ENCODE assay signal across 35 cellular contexts in genomic region chr10:13905281-13905680, GRCh38.
"Had no signal": no experiment of that assay in that cellular context is flagged by ENCODE, and none has a peak within 500 bp of the region (broad histone marks: within the 10 kb centered on the region; RNA-seq: fewer than 3 reads in every experiment).

No MANE protein-coding gene starts in this region.

- H3K36me3 Mint-ChIP-seq: activated CD4-positive, alpha-beta memory T cell treated with anti-CD3 and anti-CD28 coated beads for 36 hours; activated naive CD4-positive, alpha-beta T cell treated with anti-CD3 and anti-CD28 coated beads, Interleukin-2, amount 50 U/mL, for 72 hours; activated naive CD8-positive, alpha-beta T cell treated with anti-CD3 and anti-CD28 coated beads for 36 hours had no signal

- H3K27me3 Mint-ChIP-seq: activated CD4-positive, alpha-beta memory T cell treated with anti-CD3 and anti-CD28 coated beads for 36 hours; activated naive CD8-positive, alpha-beta T cell treated with anti-CD3 and anti-CD28 coated beads for 36 hours; activated T-helper 17 cell treated with anti-CD3 and anti-CD28 coated beads, Interleukin-2, amount 50 U/mL, for 72 hours had no signal

- H3K27ac ChIP-seq: ascending aorta, brain microvascular endothelial cell, breast epithelium, VCaP had no signal

- DNase-seq: activated B cell treated with CpG ODN at 0.5 μM for 24 hours; activated CD4-positive, alpha-beta memory T cell treated with anti-CD3 and anti-CD28 coated beads for 36 hours; activated CD4-positive, alpha-beta T cell treated with anti-CD3 and anti-CD28 coated beads for 4 hours; activated CD4-positive, alpha-beta T cell treated with anti-CD3 and anti-CD28 coated beads, Interleukin-2, amount 10 ng/mL, durations not matched to agents 24 days and 14 days; activated CD4-positive, alpha-beta T cell treated with anti-CD3 and anti-CD28 coated beads, Interleukin-2, amount 50 U/mL, for 1 hour; activated CD4-positive, alpha-beta T cell treated with anti-CD3 and anti-CD28 coated beads, Interleukin-2, amount 50 U/mL, for 4 hours; activated CD4-positive, CD25-positive, alpha-beta regulatory T cell treated with anti-CD3 and anti-CD28 coated beads, Interleukin-2, amount 50 U/mL, for 72 hours; activated CD8-positive, alpha-beta memory T cell treated with anti-CD3 and anti-CD28 coated beads, Interleukin-2, amount 50 U/mL, for 4 hours; activated CD8-positive, alpha-beta T cell treated with anti-CD3 and anti-CD28 coated beads for 36 hours; activated effector memory CD4-positive, alpha-beta T cell treated with anti-CD3 and anti-CD28 coated beads, Interleukin-2, amount 50 U/mL, for 16 hours; activated gamma-delta T cell treated with Interleukin-2 at 50 U/mL for 16 hours; activated naive CD4-positive, alpha-beta T cell; activated naive CD4-positive, alpha-beta T cell treated with anti-CD3 and anti-CD28 coated beads for 36 hours; activated naive CD4-positive, alpha-beta T cell treated with anti-CD3 and anti-CD28 coated beads, Interleukin-2, amount 50 U/mL, for 16 hours; activated naive CD8-positive, alpha-beta T cell treated with anti-CD3 and anti-CD28 coated beads for 36 hours; activated T-cell treated with anti-CD3 and anti-CD28 coated beads for 4 hours; activated T-cell treated with anti-CD3 and anti-CD28 coated beads, Interleukin-2, amount 50 U/mL, for 1 hour; activated T-cell treated with anti-CD3 and anti-CD28 coated beads, Interleukin-2, amount 50 U/mL, for 4 hours; activated T-cell treated with anti-CD3 and anti-CD28 coated beads, Interleukin-2, amount 50 U/mL, for 72 hours; adrenal gland; amygdala; anterior cingulate cortex; brain microvascular endothelial cell; central memory CD4-positive, alpha-beta T cell; T-helper 1 cell; T-helper 2 cell; T-helper 9 cell had no signal

- H3K4me3 Mint-ChIP-seq: activated B cell treated with CpG ODN at 0.5 μM for 24 hours; activated CD4-positive, alpha-beta memory T cell treated with anti-CD3 and anti-CD28 coated beads for 36 hours; activated CD4-positive, alpha-beta T cell treated with anti-CD3 and anti-CD28 coated beads, Interleukin-2, amount 10 ng/mL, durations not matched to agents 24 days and 14 days; activated CD8-positive, alpha-beta T cell treated with anti-CD3 and anti-CD28 coated beads for 36 hours; activated naive CD4-positive, alpha-beta T cell treated with anti-CD3 and anti-CD28 coated beads for 36 hours; activated naive CD8-positive, alpha-beta T cell treated with anti-CD3 and anti-CD28 coated beads for 36 hours; activated T-cell treated with anti-CD3 and anti-CD28 coated beads, Interleukin-2, amount 50 U/mL, for 4 hours; activated T-cell treated with anti-CD3 and anti-CD28 coated beads, Interleukin-2, amount 50 U/mL, for 72 hours; activated T-helper 1 cell treated with anti-CD3 and anti-CD28 coated beads, Interleukin-12 subunit alpha, Interleukin-12 subunit beta, Interleukin-2, Interleukin-4 antibody, amounts not matched to agents 30 ng/mL and 10 ng/mL and 1 ng/mL, durations not matched to agents 14 hours and 24 hours and 36 hours; activated T-helper 17 cell treated with anti-CD3 and anti-CD28 coated beads, Interleukin-2, amount 50 U/mL, for 72 hours; T-helper 1 cell treated with Interleukin-12 subunit alpha and Interleukin-12 subunit beta and Interleukin-4 antibody, amounts not matched to agents 30 μg/mL and 1 μg/mL, for 36 hours; T-helper 2 cell treated with Interferon-gamma antibody and Interleukin-4, amounts not matched to agents 5 μg/mL and 100 μg/mL, for 36 hours had no signal

- H3K4me1 Mint-ChIP-seq: activated CD4-positive, alpha-beta T cell treated with anti-CD3 and anti-CD28 coated beads, Interleukin-2, amount 10 ng/mL, durations not matched to agents 24 days and 14 days; activated T-helper 17 cell treated with anti-CD3 and anti-CD28 coated beads, Interleukin-2, amount 50 U/mL, for 72 hours had no signal

- H3K27ac Mint-ChIP-seq: activated B cell treated with CpG ODN at 0.5 μM for 24 hours; activated CD4-positive, alpha-beta memory T cell treated with anti-CD3 and anti-CD28 coated beads for 36 hours; activated CD4-positive, alpha-beta T cell treated with anti-CD3 and anti-CD28 coated beads, Interleukin-2, amount 10 ng/mL, durations not matched to agents 24 days and 14 days; activated CD8-positive, alpha-beta T cell treated with anti-CD3 and anti-CD28 coated beads for 36 hours; activated naive CD4-positive, alpha-beta T cell treated with anti-CD3 and anti-CD28 coated beads for 36 hours; activated naive CD4-positive, alpha-beta T cell treated with anti-CD3 and anti-CD28 coated beads, Interleukin-2, amount 50 U/mL, for 72 hours; activated naive CD8-positive, alpha-beta T cell treated with anti-CD3 and anti-CD28 coated beads for 36 hours; activated T-cell treated with anti-CD3 and anti-CD28 coated beads, Interleukin-2, amount 50 U/mL, for 72 hours; activated T-helper 1 cell treated with anti-CD3 and anti-CD28 coated beads, Interleukin-12 subunit alpha, Interleukin-12 subunit beta, Interleukin-2, Interleukin-4 antibody, amounts not matched to agents 30 ng/mL and 10 ng/mL and 1 ng/mL, durations not matched to agents 14 hours and 24 hours and 36 hours; activated T-helper 17 cell treated with anti-CD3 and anti-CD28 coated beads, Interleukin-2, amount 50 U/mL, for 72 hours; T-helper 1 cell treated with Interleukin-12 subunit alpha and Interleukin-12 subunit beta and Interleukin-4 antibody, amounts not matched to agents 30 μg/mL and 1 μg/mL, for 36 hours; T-helper 2 cell treated with Interferon-gamma antibody and Interleukin-4, amounts not matched to agents 5 μg/mL and 100 μg/mL, for 36 hours had no signal

- H3K36me3 ChIP-seq: adrenal gland, ascending aorta, brain microvascular endothelial cell, breast epithelium had no signal

- H3K4me3 ChIP-seq: adrenal gland, ascending aorta, breast epithelium had no signal

- H3K4me1 ChIP-seq: adrenal gland, ascending aorta, breast epithelium had no signal

- H3K9me3 ChIP-seq: adrenal gland, breast epithelium had no signal

- H3K27me3 ChIP-seq: adrenal gland, ascending aorta, brain microvascular endothelial cell, breast epithelium had no signal

- ATAC-seq: activated CD8-positive, alpha-beta T cell treated with anti-CD3 and anti-CD28 coated beads for 36 hours; activated naive CD4-positive, alpha-beta T cell treated with anti-CD3 and anti-CD28 coated beads, Interleukin-2, amount 50 U/mL, for 72 hours; activated T-cell treated with anti-CD3 and anti-CD28 coated beads, Interleukin-2, amount 50 U/mL, for 4 hours; activated T-cell treated with anti-CD3 and anti-CD28 coated beads, Interleukin-2, amount 50 U/mL, for 72 hours; activated T-helper 17 cell treated with anti-CD3 and anti-CD28 coated beads, Interleukin-2, amount 50 U/mL, for 72 hours had no signal

- H3K9me3 Mint-ChIP-seq: activated CD4-positive, alpha-beta memory T cell treated with anti-CD3 and anti-CD28 coated beads for 36 hours; activated CD4-positive, alpha-beta T cell treated with anti-CD3 and anti-CD28 coated beads, Interleukin-2, amount 10 ng/mL, durations not matched to agents 24 days and 14 days; activated CD8-positive, alpha-beta T cell treated with anti-CD3 and anti-CD28 coated beads for 36 hours; activated naive CD4-positive, alpha-beta T cell treated with anti-CD3 and anti-CD28 coated beads for 36 hours; activated T-cell treated with anti-CD3 and anti-CD28 coated beads, Interleukin-2, amount 50 U/mL, for 4 hours; activated T-helper 1 cell treated with anti-CD3 and anti-CD28 coated beads, Interleukin-12 subunit alpha, Interleukin-12 subunit beta, Interleukin-2, Interleukin-4 antibody, amounts not matched to agents 30 ng/mL and 10 ng/mL and 1 ng/mL, durations not matched to agents 14 hours and 24 hours and 36 hours; T-helper 1 cell treated with Interleukin-12 subunit alpha and Interleukin-12 subunit beta and Interleukin-4 antibody, amounts not matched to agents 30 μg/mL and 1 μg/mL, for 36 hours; T-helper 2 cell treated with Interferon-gamma antibody and Interleukin-4, amounts not matched to agents 5 μg/mL and 100 μg/mL, for 36 hours had no signal
